Comparison of ENCODE assay signal across 1 cellular context in genomic region chr13:94371855-94372254, GRCh38.
TF ChIP-seq lines count a peak whose summit lies in the region.

No MANE protein-coding gene starts in this region.

TF ChIP-seq in K562, 482 proteins besides CTCF, POLR2A, EP300 and RAD21 (continued from another document):
- TF ChIP-seq ZNF512 (tag; IDR thresholded peaks at IDR 0.05), result peak; percentile 87
- no peak for TF ChIP-seq ZNF76 (CRISPR knock-in tag; IDR thresholded peaks at IDR 0.05; ENCODE audit: borderline replicate concordance)
- no peak for TF ChIP-seq HBP1 (CRISPR knock-in tag; IDR thresholded peaks at IDR 0.05)
- no peak for TF ChIP-seq ZNF431 (CRISPR knock-in tag; IDR thresholded peaks at IDR 0.05)
- TF ChIP-seq NBN (IDR thresholded peaks at IDR 0.05; ENCODE audit: low read depth), result no peak
- no peak for TF ChIP-seq ATF1 (CRISPR knock-in tag; IDR thresholded peaks at IDR 0.05)
- TF ChIP-seq ATF1 (tag; IDR thresholded peaks at IDR 0.05), result 0 out of 2 replicates have a peak, but pooled peaks have one; percentile 48
TF ChIP-seq in K562: peak in this region for 2.
